Comparison of ENCODE assay signal across 34 cellular contexts in the genomic region with DNA sequence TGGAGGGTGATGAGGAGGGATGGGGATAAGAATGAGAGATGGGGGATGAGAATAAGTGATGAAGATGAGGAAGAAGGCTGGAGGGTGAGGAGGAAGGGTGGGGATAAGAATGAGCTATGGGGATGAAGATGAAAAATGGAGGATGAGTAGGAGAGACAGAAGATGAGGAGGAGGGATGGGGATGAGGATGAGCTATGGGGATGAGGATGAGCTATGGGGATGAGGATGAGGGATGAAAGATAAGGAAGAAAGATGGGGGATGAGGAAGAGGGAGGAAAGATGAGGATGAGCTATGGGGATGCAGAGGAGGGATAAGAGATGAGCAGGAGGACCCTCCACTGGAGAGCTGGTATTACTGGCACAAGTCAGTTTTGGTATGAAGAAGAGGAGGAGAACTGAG.
"Had no signal": no experiment of that assay in that cellular context is flagged by ENCODE, and none has a peak within 500 bp of the region (broad histone marks: within the 10 kb centered on the region; RNA-seq: fewer than 3 reads in every experiment).

No MANE protein-coding gene starts in this region.

- H3K4me3 ChIP-seq: MG63 had no signal

- H3K9me3 ChIP-seq: MG63 had no signal

- DNase-seq: Karpas-422, Kasumi-1, MG63, MM.1S, MV-4-11, NCI-H1048, NCI-H1092, NCI-H1092 treated with DMSO at 0.1 percent for 48 hours, NCI-H1105, NCI-H1105 treated with DMSO at 0.1 percent for 48 hours, NCI-H1417, NCI-H1417 treated with DMSO at 0.1 percent for 48 hours, NCI-H1436, NCI-H1436 treated with DMSO at 0.1 percent for 48 hours, NCI-H146, NCI-H1694, NCI-H1694 treated with DMSO at 0.1 percent for 48 hours, NCI-H187, NCI-H187 treated with DMSO at 0.1 percent for 48 hours, NCI-H1930, NCI-H2029, NCI-H2029 treated with DMSO at 0.1 percent for 48 hours, NCI-H2081, NCI-H2081 treated with DMSO at 0.1 percent for 48 hours, NCI-H2107, NCI-H2171, NCI-H2171 treated with DMSO at 0.1 percent for 48 hours, NCI-H2227 treated with DMSO at 0.1 percent for 48 hours, NCI-H226, NCI-H345, NCI-H446, NCI-H446 treated with DMSO at 0.1 percent for 48 hours, NCI-H510A, NCI-H510A treated with DMSO at 0.1 percent for 48 hours had no signal

- H3K27me3 ChIP-seq: MG63 had no signal
